12 cellular contexts compared by ENCODE assay signal in the genomic region with DNA sequence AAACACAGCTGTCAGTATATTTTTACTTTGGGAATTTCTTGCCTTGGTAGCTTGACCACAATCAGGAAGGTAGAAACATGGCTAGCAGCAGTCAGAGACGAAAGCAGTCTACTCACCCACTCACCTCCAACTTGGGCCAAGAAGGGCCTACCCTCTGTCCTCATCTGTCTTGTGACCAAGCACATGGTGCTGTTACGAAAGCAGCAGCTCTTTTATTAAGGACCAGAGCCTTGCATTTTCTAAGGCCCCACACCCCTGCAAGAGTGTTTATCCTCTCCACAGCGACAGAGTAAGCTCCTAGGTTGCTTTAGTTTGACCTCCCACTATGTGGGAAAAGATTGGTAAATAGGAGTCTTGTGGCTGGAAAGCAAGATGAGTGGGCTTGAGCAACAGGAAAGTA. TPM values are rescaled to one million over a fixed set of nuclear protein-coding genes. Genes with fewer than 3 reads are reported as not detected.
A peak's percentile ranks its signal among the peaks of the same experiment; 100 is the strongest.
DNase-seq lines count a peak whose midpoint lies in the region; ATAC-seq, FAIRE-seq and TF ChIP-seq lines count a peak whose summit lies in the region.
"Had no signal": no experiment of that assay in that cellular context is flagged by ENCODE, and none has a peak within 500 bp of the region (broad histone marks: within the 10 kb centered on the region; RNA-seq: fewer than 3 reads in every experiment).

No MANE protein-coding gene starts in this region.

- H3K4me3 ChIP-seq in mesenchymal stem cell (ENCODE audit: insufficient read depth in 1 of 2, low read depth in 1 of 2, low read length in 2 of 2): no peak overlapping the region

- WGBS in mesenchymal stem cell: 78% methylated on average over 2 of the region's 3 CpGs

- peak overlapping the region; percentile 58 for H3K9ac ChIP-seq in mesenchymal stem cell (ENCODE audit: low read length)
- H3K9ac ChIP-seq: parathyroid adenoma had no signal

- H3K4me1 ChIP-seq in mesenchymal stem cell (ENCODE audit: control insufficient read depth, insufficient read depth, low read depth, low read length): no peaks in the 10 kb centered on the region
- H3K4me1 ChIP-seq: parathyroid adenoma had no signal

- no peaks in the 10 kb centered on the region for H3K79me1 ChIP-seq in mesenchymal stem cell (replicated peaks; ENCODE audit: low read length, poor library complexity, severe bottlenecking)

- peaks cover 6% of the 10 kb centered on the region for H3K9me3 ChIP-seq in mesenchymal stem cell (ENCODE audit: control insufficient read depth, low read length)

- H2BK15ac ChIP-seq in mesenchymal stem cell (ENCODE audit: low read depth, poor library complexity, severe bottlenecking): no peak overlapping the region

- H3K23ac ChIP-seq in mesenchymal stem cell (ENCODE audit: low read length in 2 of 2): no peak overlapping the region

- H3K4me2 ChIP-seq in mesenchymal stem cell (ENCODE audit: low read length, poor library complexity, severe bottlenecking): no peak overlapping the region

- peak overlapping the region; percentile 83 for H4K8ac ChIP-seq in mesenchymal stem cell (ENCODE audit: low read length)

- no peak overlapping the region for H2AFZ ChIP-seq in mesenchymal stem cell (ENCODE audit: low read depth, low read length)
- H2AFZ ChIP-seq: parathyroid adenoma had no signal

- peak overlapping the region in 1 of 2 experiments; percentile 14 for H3K18ac ChIP-seq in mesenchymal stem cell (ENCODE audit: low read depth in 1 of 2, low read length in 2 of 2)

- H3K27ac ChIP-seq in caudate nucleus (ENCODE audit: low read depth, low read length) (peak overlapping the region; percentile 8), mesenchymal stem cell (ENCODE audit: low read length, poor library complexity, severe bottlenecking) (no peak overlapping the region)
- H3K27ac ChIP-seq: parathyroid adenoma, VCaP had no signal

- H2BK5ac ChIP-seq in mesenchymal stem cell (ENCODE audit: low read depth, low read length, poor library complexity, severe bottlenecking): no peak overlapping the region

- H3K27me3 ChIP-seq in mesenchymal stem cell (ENCODE audit: control insufficient read depth in 1 of 2, insufficient read depth in 1 of 2, low read length in 2 of 2): no peaks in the 10 kb centered on the region

- no peaks in the 10 kb centered on the region for H3K36me3 ChIP-seq in mesenchymal stem cell (ENCODE audit: control insufficient read depth in 1 of 2, insufficient read depth in 2 of 2, low read depth in 1 of 2, low read length in 2 of 2)

- no peak overlapping the region for H2BK120ac ChIP-seq in mesenchymal stem cell (ENCODE audit: low read depth, low read length)

- DNase-seq in HTR-8/SVneo (ENCODE audit: insufficient read length, low spot score) (no peak), caudate nucleus (lab: John Stamatoyannopoulos, UW) (no peak), mesenchymal stem cell (peak; percentile 54), stromal cell of bone marrow (ENCODE audit: low read depth) (peak; percentile 44), NCI-H748 (lab: John Stamatoyannopoulos, UW; ENCODE audit: unreplicated experiment) (no peak)
- DNase-seq: CD4-positive, CD25-positive, alpha-beta regulatory T cell; NCI-H1092 treated with DMSO at 0.1 percent for 48 hours had no signal

- H2BK12ac ChIP-seq in mesenchymal stem cell (ENCODE audit: low read length in 2 of 2): no peak overlapping the region

- no peak overlapping the region for H3K14ac ChIP-seq in mesenchymal stem cell (ENCODE audit: low read length in 2 of 2)

- H3K4ac ChIP-seq in mesenchymal stem cell (ENCODE audit: low read depth in 1 of 2, low read length in 2 of 2): peak overlapping the region in 1 of 2 experiments; percentile 70

- H2AK5ac ChIP-seq in mesenchymal stem cell (ENCODE audit: low read length, severe bottlenecking): no peak overlapping the region

- ATAC-seq in SK-N-SH treated with all-trans-retinoic acid at 6 μM for 48 hours (no peak), HG03565 (IDR thresholded peaks at IDR 0.05; ENCODE audit: unreplicated experiment) (no peak)

- no peak overlapping the region for H4K91ac ChIP-seq in mesenchymal stem cell (ENCODE audit: low read length)

- peak; percentile 46 for FAIRE-seq in HTR-8/SVneo (lab: Jason Lieb, UNC)
- FAIRE-seq: endothelial cell of umbilical vein had no signal

TF ChIP-seq in SK-N-SH treated with all-trans-retinoic acid at 6 μM for 48 hours, 23 proteins besides CTCF, POLR2A, EP300 and RAD21:
- TF ChIP-seq BACH2 (CRISPR knock-in tag; IDR thresholded peaks at IDR 0.05; ENCODE audit: borderline replicate concordance): no peak
- TF ChIP-seq, protein P1, sequence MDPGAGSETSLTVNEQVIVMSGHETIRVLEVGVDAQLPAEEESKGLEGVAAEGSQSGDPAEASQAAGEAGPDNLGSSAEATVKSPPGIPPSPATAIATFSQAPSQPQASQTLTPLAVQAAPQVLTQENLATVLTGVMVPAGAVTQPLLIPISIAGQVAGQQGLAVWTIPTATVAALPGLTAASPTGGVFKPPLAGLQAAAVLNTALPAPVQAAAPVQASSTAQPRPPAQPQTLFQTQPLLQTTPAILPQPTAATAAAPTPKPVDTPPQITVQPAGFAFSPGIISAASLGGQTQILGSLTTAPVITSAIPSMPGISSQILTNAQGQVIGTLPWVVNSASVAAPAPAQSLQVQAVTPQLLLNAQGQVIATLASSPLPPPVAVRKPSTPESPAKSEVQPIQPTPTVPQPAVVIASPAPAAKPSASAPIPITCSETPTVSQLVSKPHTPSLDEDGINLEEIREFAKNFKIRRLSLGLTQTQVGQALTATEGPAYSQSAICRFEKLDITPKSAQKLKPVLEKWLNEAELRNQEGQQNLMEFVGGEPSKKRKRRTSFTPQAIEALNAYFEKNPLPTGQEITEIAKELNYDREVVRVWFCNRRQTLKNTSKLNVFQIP (CRISPR knock-in tag; IDR thresholded peaks at IDR 0.05; ENCODE audit: borderline replicate concordance, low read depth): no peak
- TF ChIP-seq ZFP30 (CRISPR knock-in tag; IDR thresholded peaks at IDR 0.05): no peak
- no peak for TF ChIP-seq ESRRG (CRISPR knock-in tag; IDR thresholded peaks at IDR 0.05)
- TF ChIP-seq, protein P2, sequence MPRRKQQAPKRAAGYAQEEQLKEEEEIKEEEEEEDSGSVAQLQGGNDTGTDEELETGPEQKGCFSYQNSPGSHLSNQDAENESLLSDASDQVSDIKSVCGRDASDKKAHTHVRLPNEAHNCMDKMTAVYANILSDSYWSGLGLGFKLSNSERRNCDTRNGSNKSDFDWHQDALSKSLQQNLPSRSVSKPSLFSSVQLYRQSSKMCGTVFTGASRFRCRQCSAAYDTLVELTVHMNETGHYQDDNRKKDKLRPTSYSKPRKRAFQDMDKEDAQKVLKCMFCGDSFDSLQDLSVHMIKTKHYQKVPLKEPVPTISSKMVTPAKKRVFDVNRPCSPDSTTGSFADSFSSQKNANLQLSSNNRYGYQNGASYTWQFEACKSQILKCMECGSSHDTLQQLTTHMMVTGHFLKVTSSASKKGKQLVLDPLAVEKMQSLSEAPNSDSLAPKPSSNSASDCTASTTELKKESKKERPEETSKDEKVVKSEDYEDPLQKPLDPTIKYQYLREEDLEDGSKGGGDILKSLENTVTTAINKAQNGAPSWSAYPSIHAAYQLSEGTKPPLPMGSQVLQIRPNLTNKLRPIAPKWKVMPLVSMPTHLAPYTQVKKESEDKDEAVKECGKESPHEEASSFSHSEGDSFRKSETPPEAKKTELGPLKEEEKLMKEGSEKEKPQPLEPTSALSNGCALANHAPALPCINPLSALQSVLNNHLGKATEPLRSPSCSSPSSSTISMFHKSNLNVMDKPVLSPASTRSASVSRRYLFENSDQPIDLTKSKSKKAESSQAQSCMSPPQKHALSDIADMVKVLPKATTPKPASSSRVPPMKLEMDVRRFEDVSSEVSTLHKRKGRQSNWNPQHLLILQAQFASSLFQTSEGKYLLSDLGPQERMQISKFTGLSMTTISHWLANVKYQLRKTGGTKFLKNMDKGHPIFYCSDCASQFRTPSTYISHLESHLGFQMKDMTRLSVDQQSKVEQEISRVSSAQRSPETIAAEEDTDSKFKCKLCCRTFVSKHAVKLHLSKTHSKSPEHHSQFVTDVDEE (CRISPR knock-in tag; IDR thresholded peaks at IDR 0.05): no peak
- TF ChIP-seq, protein P3, sequence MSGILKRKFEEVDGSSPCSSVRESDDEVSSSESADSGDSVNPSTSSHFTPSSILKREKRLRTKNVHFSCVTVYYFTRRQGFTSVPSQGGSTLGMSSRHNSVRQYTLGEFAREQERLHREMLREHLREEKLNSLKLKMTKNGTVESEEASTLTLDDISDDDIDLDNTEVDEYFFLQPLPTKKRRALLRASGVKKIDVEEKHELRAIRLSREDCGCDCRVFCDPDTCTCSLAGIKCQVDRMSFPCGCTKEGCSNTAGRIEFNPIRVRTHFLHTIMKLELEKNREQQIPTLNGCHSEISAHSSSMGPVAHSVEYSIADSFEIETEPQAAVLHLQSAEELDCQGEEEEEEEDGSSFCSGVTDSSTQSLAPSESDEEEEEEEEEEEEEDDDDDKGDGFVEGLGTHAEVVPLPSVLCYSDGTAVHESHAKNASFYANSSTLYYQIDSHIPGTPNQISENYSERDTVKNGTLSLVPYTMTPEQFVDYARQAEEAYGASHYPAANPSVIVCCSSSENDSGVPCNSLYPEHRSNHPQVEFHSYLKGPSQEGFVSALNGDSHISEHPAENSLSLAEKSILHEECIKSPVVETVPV (CRISPR knock-in tag; IDR thresholded peaks at IDR 0.05): no peak
- TF ChIP-seq ARNTL (CRISPR knock-in tag; IDR thresholded peaks at IDR 0.05; ENCODE audit: borderline replicate concordance, low read depth): no peak
- TF ChIP-seq, protein P4, sequence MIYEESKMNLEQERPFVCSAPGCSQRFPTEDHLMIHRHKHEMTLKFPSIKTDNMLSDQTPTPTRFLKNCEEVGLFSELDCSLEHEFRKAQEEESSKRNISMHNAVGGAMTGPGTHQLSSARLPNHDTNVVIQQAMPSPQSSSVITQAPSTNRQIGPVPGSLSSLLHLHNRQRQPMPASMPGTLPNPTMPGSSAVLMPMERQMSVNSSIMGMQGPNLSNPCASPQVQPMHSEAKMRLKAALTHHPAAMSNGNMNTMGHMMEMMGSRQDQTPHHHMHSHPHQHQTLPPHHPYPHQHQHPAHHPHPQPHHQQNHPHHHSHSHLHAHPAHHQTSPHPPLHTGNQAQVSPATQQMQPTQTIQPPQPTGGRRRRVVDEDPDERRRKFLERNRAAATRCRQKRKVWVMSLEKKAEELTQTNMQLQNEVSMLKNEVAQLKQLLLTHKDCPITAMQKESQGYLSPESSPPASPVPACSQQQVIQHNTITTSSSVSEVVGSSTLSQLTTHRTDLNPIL (CRISPR knock-in tag; IDR thresholded peaks at IDR 0.05; ENCODE audit: low read depth): no peak
- TF ChIP-seq SNAI2 (CRISPR knock-in tag; IDR thresholded peaks at IDR 0.05): no peak
- no peak for TF ChIP-seq ISL1 (CRISPR knock-in tag; IDR thresholded peaks at IDR 0.05)

RNA-seq across cellular contexts. Expression of a gene that starts 31.3 kb away (rescaled TPM):
- 0.03 TPM for polyA plus RNA-seq in mesenchymal stem cell (2013, experiment 1 of 2)
- polyA plus RNA-seq in mesenchymal stem cell (2013, experiment 2 of 2): 0.03 TPM
- polyA plus RNA-seq: CD4-positive, CD25-positive, alpha-beta regulatory T cell had no signal

Comparison
In these comparisons a context has a peak if more than half of its experiments do, and no peak if none do; other contexts are left out.
1. DNase-seq: peak in mesenchymal stem cell (single experiment) and stromal cell of bone marrow (single experiment); none in HTR-8/SVneo (single experiment), caudate nucleus (0 of 61) and NCI-H748 (single experiment).